Comparison of ENCODE assay signal across 2 cellular contexts in the genomic region with DNA sequence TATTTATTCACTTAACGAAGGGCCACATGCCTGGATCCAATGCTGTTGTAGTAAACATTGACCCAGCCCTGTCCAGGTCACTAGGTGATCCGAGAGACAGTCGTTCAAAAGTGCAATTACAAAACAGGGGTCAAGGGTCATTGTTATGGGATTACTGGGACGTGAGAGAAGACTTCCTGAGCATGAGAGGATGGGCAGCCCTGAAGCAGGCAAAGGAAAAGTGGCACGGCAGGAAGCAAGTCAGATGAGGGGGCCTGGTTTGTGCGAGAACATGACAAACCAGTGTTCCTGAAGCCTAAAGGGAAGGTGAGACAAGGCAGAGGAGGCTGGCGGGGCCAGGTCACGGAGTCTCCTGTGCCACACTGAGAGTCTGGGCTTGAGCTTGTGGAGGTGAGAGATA.
TF ChIP-seq lines count a peak whose summit lies in the region.

No MANE protein-coding gene starts in this region.

TF ChIP-seq in GM23338, 12 proteins besides CTCF, POLR2A, EP300 and RAD21:
- TF ChIP-seq EZH2 (IDR thresholded peaks at IDR 0.05; ENCODE audit: low read depth, unreplicated experiment) (no peak), POLR2AphosphoS5 (IDR thresholded peaks at IDR 0.05; ENCODE audit: low read depth) (no peak), ZNF114 (CRISPR knock-in tag; IDR thresholded peaks at IDR 0.05) (no peak)

TF ChIP-seq in GM12878, 131 proteins besides CTCF, POLR2A, EP300 and RAD21:
- peak; percentile 38; the same call in 1 of the 2 replicates for TF ChIP-seq NR2F1 (conservative IDR thresholded peaks at IDR 0.05)
- no peak for TF ChIP-seq POU2F2 (IDR thresholded peaks at IDR 0.05; ENCODE audit: borderline replicate concordance, low read depth, low read length)
- no peak for TF ChIP-seq TCF7 (IDR thresholded peaks at IDR 0.05; ENCODE audit: borderline replicate concordance)
- TF ChIP-seq MTA2 (IDR thresholded peaks at IDR 0.05; ENCODE audit: low read depth): no peak
- no peak for TF ChIP-seq TARDBP (IDR thresholded peaks at IDR 0.05; ENCODE audit: borderline replicate concordance)
- TF ChIP-seq ETV6 (conservative IDR thresholded peaks at IDR 0.05 in 1 of 2, IDR thresholded peaks at IDR 0.05 in 1 of 2; ENCODE audit: borderline replicate concordance in 1 of 2, low read depth in 1 of 2): no peak
- no peak for TF ChIP-seq SMAD5 (IDR thresholded peaks at IDR 0.05; ENCODE audit: low read depth)
- TF ChIP-seq SMAD1 (IDR thresholded peaks at IDR 0.05; ENCODE audit: low read depth, partially characterized antibody): no peak
TF ChIP-seq in GM12878: peak in this region for 1.
